ENCODE assay signal across 14 cellular contexts in genomic region chr3:128484404-128485282, GRCh38. TPM values are rescaled to one million over a fixed set of nuclear protein-coding genes. Genes with fewer than 3 reads are reported as not detected.
DNase-seq lines count a peak whose midpoint lies in the region; ATAC-seq and TF ChIP-seq lines count a peak whose summit lies in the region.
"Had no signal": no experiment of that assay in that cellular context is flagged by ENCODE, and none has a peak within 500 bp of the region (broad histone marks: within the 10 kb centered on the region; RNA-seq: fewer than 3 reads in every experiment).

No MANE protein-coding gene starts in this region.

- peaks cover 50% of the 10 kb centered on the region for H3K4me1 ChIP-seq in CD4-positive, alpha-beta memory T cell (ENCODE audit: insufficient read depth, low read length)
- H3K4me1 ChIP-seq in gastroesophageal sphincter, result peaks cover 0 to 73% (median 35%) of the 10 kb centered on the region in 3 donors

- peaks cover 63% of the 10 kb centered on the region for H3K27me3 ChIP-seq in CD4-positive, alpha-beta memory T cell (ENCODE audit: insufficient read depth, low read length)
- H3K27me3 ChIP-seq in gastroesophageal sphincter, result peaks cover 100% of the 10 kb centered on the region

- WGBS in gastroesophageal sphincter (ENCODE audit: low coverage in 1 of 2), 2 donors, result 17 to 19% methylated on average over 1 to 9 of the region's 16 CpGs
- 22 to 24% methylated on average over 15 to 16 of the region's 16 CpGs for WGBS in lower leg skin, 2 donors

- POLR2A ChIA-PET in CD4-positive, alpha-beta memory T cell (lab: Charles Lee; ENCODE audit: partially characterized antibody), result no interaction called here

- TF ChIP-seq POLR2A in gastroesophageal sphincter (IDR thresholded peaks at IDR 0.05) (no peak), lower leg skin (IDR thresholded peaks at IDR 0.05) (no peak)

- no peaks in the 10 kb centered on the region for H3K9me3 ChIP-seq in CD4-positive, alpha-beta memory T cell (ENCODE audit: control insufficient read depth in 1 of 2, low read length in 2 of 2)
- no peaks in the 10 kb centered on the region for H3K9me3 ChIP-seq in gastroesophageal sphincter

- ATAC-seq in gastroesophageal sphincter (no peak), GM21423 (IDR thresholded peaks at IDR 0.05; ENCODE audit: unreplicated experiment) (no peak)

- H3K4me1 Mint-ChIP-seq in CD4-positive, alpha-beta memory T cell, result peaks cover 17 to 50% (median 26%) of the 10 kb centered on the region in 4 donors

- CTCF ChIA-PET in CD4-positive, alpha-beta memory T cell (lab: Charles Lee; ENCODE audit: partially characterized antibody), result interaction anchor here (1.7 kb wide), 1 partner anchor 57 kb away, joined by 6 read pairs; no protein-coding TSS in a partner anchor

- TF ChIP-seq CTCF in gastroesophageal sphincter (IDR thresholded peaks at IDR 0.05) (no peak), lower leg skin (IDR thresholded peaks at IDR 0.05) (no peak), GM13977 (IDR thresholded peaks at IDR 0.05; ENCODE audit: extremely low read depth, insufficient read depth, missing control alignments) (no peak)

- no peak for DNase-seq in CD4-positive, alpha-beta memory T cell
- DNase-seq in NCI-H526 (lab: John Stamatoyannopoulos, UW) (peak; percentile 30 to 65), retina (peak; percentile 57), lower leg skin (ENCODE audit: low spot score in 2 of 2) (no peak), GM13977 (ENCODE audit: low spot score) (no peak), NCI-H2196 treated with DMSO at 0.1 percent for 48 hours (lab: John Stamatoyannopoulos, UW; ENCODE audit: unreplicated experiment) (no peak)
- DNase-seq: activated CD4-positive, alpha-beta T cell treated with anti-CD3 and anti-CD28 coated beads for 1 hour; activated naive CD4-positive, alpha-beta T cell treated with Interleukin-2 at 50 U/mL for 16 hours; DMS153; immature natural killer cell; NCI-H1105 had no signal

- in situ Hi-C loops in GM13977 (cut with MboI; ENCODE audit: low pct_unique_long_range_greater_than_20kb, low sequenced_read_pairs, unreplicated experiment), result loop anchor here (25.0 kb wide), 1 partner anchor 397 kb away; no protein-coding TSS in a partner anchor

- H3K4me3 Mint-ChIP-seq in CD4-positive, alpha-beta memory T cell, result peak overlapping the region in 5 of 8 donors; percentile 31 to 88 (median 39)

- peaks cover 0 to 2% (median 0%) of the 10 kb centered on the region in 8 donors for H3K9me3 Mint-ChIP-seq in CD4-positive, alpha-beta memory T cell

- H3K36me3 Mint-ChIP-seq in CD4-positive, alpha-beta memory T cell, result peaks cover 0 to 3% of the 10 kb centered on the region in 2 donors

- no peak for TF ChIP-seq EP300 in gastroesophageal sphincter (IDR thresholded peaks at IDR 0.05)

- H3K36me3 ChIP-seq in CD4-positive, alpha-beta memory T cell (ENCODE audit: insufficient read depth, low read length), result no peaks in the 10 kb centered on the region
- no peaks in the 10 kb centered on the region for H3K36me3 ChIP-seq in gastroesophageal sphincter

- H3K4me3 ChIP-seq in CD4-positive, alpha-beta memory T cell (ENCODE audit: low read length in 2 of 2), result no peak overlapping the region
- H3K4me3 ChIP-seq in gastroesophageal sphincter (peak overlapping the region in 1 of 2 donors; percentile 63), lower leg skin (ENCODE audit: low read depth, poor library complexity, severe bottlenecking) (no peak overlapping the region)

- no peak overlapping the region for H3K27ac ChIP-seq in CD4-positive, alpha-beta memory T cell (ENCODE audit: low read depth, low read length)
- H3K27ac ChIP-seq in gastroesophageal sphincter, result peak overlapping the region in 3 of 4 donors; percentile 45 to 63 (median 60)

- H3K27me3 Mint-ChIP-seq in CD4-positive, alpha-beta memory T cell, result peaks cover 39 to 51% of the 10 kb centered on the region in 2 donors

- H3K27ac Mint-ChIP-seq in CD4-positive, alpha-beta memory T cell, result peak overlapping the region in 2 of 7 donors; percentile 7 to 11
- H3K27ac Mint-ChIP-seq: immature natural killer cell, progenitor cell of endocrine pancreas had no signal

- intact Hi-C loops in CD4-positive, alpha-beta memory T cell (cut with micrococcal nuclease), result no loop called here
- intact Hi-C loops in lower leg skin (cut with DNase I; ENCODE audit: low total_unique reads), result no loop called here

RNA-seq across cellular contexts. Expression of gene GATA2, which starts 8.4 kb away (rescaled TPM):
- not detected for total RNA-seq in CD4-positive, alpha-beta memory T cell
- polyA plus RNA-seq in CD4-positive, alpha-beta memory T cell, result not detected
- total RNA-seq in gastroesophageal sphincter, result 10 to 100 TPM in 1 of 4 donors, 1 to 10 TPM in 3; 5.4 to 16.0 (median 8.1) TPM
- total RNA-seq in lower leg skin, result 1 to 10 TPM; 2.3 to 9.3 (median 6.6) TPM

RNA-seq across cellular contexts. Expression of gene DNAJB8, which starts 18.0 kb away (rescaled TPM):
- total RNA-seq in CD4-positive, alpha-beta memory T cell, result not detected
- not detected for polyA plus RNA-seq in CD4-positive, alpha-beta memory T cell
- not detected for total RNA-seq in gastroesophageal sphincter
- not detected for total RNA-seq in lower leg skin
- total RNA-seq: progenitor cell of endocrine pancreas had no signal
- polyA plus RNA-seq: immature natural killer cell had no signal

Comparison
In these comparisons a context has a peak if more than half of its experiments do, and no peak if none do; other contexts are left out.
1. DNase-seq: peak in NCI-H526 (2 of 2) and retina (single experiment); none in CD4-positive, alpha-beta memory T cell (0 of 5), lower leg skin (0 of 2), GM13977 (single experiment) and NCI-H2196 treated with DMSO at 0.1 percent for 48 hours (single experiment).